8 cellular contexts compared by ENCODE assay signal in the genomic region with DNA sequence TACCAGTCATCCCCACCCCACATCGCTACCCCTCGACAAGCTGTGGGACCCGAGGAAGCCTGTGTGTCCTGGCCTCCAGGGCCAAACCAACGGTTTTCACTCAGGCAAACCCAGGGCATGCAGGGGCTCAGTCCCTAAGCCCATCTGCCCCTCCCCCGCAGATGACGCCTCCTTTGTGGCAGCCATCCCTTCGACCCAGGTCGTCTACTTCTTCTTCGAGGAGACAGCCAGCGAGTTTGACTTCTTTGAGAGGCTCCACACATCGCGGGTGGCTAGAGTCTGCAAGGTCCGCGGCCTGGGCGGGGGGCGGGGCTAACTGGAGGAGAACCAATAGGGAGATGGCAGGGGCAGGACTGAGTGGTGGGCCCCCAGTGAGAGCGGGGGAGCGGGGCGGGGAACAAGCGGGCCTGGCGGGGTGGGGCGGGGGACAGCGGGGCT. TPM values are rescaled to one million over a fixed set of nuclear protein-coding genes. Genes with fewer than 3 reads are reported as not detected.
DNase-seq lines count a peak whose midpoint lies in the region; ATAC-seq lines count a peak whose summit lies in the region.

No MANE protein-coding gene starts in this region.

- H3K4me3 ChIP-seq in iPS-18a (ENCODE audit: low read length) (peak overlapping the region; percentile 47), skeletal muscle tissue (ENCODE audit: low read length in 3 of 3) (peak overlapping the region; percentile 74 to 91 (median 85))

- no peak overlapping the region for H3K9ac ChIP-seq in iPS-18a (ENCODE audit: low read length)
- H3K9ac ChIP-seq in skeletal muscle tissue (ENCODE audit: low read depth in 1 of 3, low read length in 3 of 3) = peak overlapping the region; percentile 69 to 97 (median 95)

- H3K27ac ChIP-seq in iPS-18a (ENCODE audit: low read length) (no peak overlapping the region), skeletal muscle tissue (ENCODE audit: low read depth, low read length) (peak overlapping the region; percentile 92)

- DNase-seq in GM19238 (ENCODE audit: insufficient read length, low spot score) (peak; percentile 71), T-helper 9 cell (peak; percentile 60), astrocyte of the hippocampus (ENCODE audit: low read depth, low spot score) (peak; percentile 85)

- H3K4me1 ChIP-seq in iPS-18a (ENCODE audit: control insufficient read depth, low read depth, low read length) (peaks cover 11% of the 10 kb centered on the region), skeletal muscle tissue (ENCODE audit: control insufficient read depth in 3 of 3, insufficient read depth in 3 of 3, low read length in 3 of 3) (peaks cover 11 to 27% (median 18%) of the 10 kb centered on the region in 3 donors)

- H3K36me3 ChIP-seq in iPS-18a (ENCODE audit: control insufficient read depth, low read depth, low read length) (no peaks in the 10 kb centered on the region), skeletal muscle tissue (ENCODE audit: control insufficient read depth in 3 of 3, insufficient read depth in 3 of 3, low read length in 3 of 3) (no peaks in the 10 kb centered on the region)

- no peak for ATAC-seq in HG02970 (IDR thresholded peaks at IDR 0.05; ENCODE audit: low FRiP score, unreplicated experiment)
- no peak for ATAC-seq in HG03457 (IDR thresholded peaks at IDR 0.05; ENCODE audit: unreplicated experiment)
- no peak for ATAC-seq in HG03045 (IDR thresholded peaks at IDR 0.05; ENCODE audit: unreplicated experiment)

- H3K9me3 ChIP-seq in iPS-18a (ENCODE audit: control insufficient read depth, low read depth, low read length) (no peaks in the 10 kb centered on the region), skeletal muscle tissue (ENCODE audit: control insufficient read depth in 3 of 3, low read length in 3 of 3) (no peaks in the 10 kb centered on the region)

- H3K27me3 ChIP-seq in iPS-18a (ENCODE audit: control insufficient read depth, insufficient read depth, low read length) (no peaks in the 10 kb centered on the region), skeletal muscle tissue (ENCODE audit: control insufficient read depth in 3 of 3, insufficient read depth in 3 of 3, low read length in 3 of 3) (no peaks in the 10 kb centered on the region)

RNA-seq across cellular contexts. Expression of a gene that starts 7.4 kb away (rescaled TPM):
- 4.2 TPM for total RNA-seq in skeletal muscle tissue

RNA-seq across cellular contexts. Expression of a gene that starts 33.1 kb away (rescaled TPM):
- total RNA-seq in skeletal muscle tissue = 3.1 TPM

RNA-seq across cellular contexts. Expression of a gene that starts 46.3 kb away (rescaled TPM):
- 399 TPM for total RNA-seq in skeletal muscle tissue

RNA-seq across cellular contexts. Expression of a gene that starts 52.0 kb away (rescaled TPM):
- 50.6 TPM for total RNA-seq in skeletal muscle tissue
